Comparison of ENCODE assay signal across 13 cellular contexts in the genomic region with DNA sequence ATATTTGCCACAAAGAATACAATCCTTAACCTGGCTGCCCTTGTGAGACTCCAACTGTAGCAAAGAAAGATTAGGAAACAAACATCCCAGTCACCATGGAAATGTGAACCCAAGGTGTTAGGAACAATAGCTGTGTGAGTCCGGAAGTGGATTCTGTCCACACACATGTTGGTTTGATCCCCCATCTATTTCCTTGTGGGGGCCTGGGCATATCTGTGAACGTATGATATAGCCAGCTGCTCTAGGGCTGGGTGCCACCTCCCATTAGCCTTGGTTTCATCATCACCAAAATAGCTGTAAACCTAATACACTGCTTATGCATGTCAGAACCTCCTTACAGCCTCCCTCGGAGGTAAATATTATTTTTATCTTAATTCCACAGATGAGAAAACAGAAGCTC. TPM values are rescaled to one million over a fixed set of nuclear protein-coding genes. Genes with fewer than 3 reads are reported as not detected.
DNase-seq lines count a peak whose midpoint lies in the region; ATAC-seq and TF ChIP-seq lines count a peak whose summit lies in the region.
"Had no signal": no experiment of that assay in that cellular context is flagged by ENCODE, and none has a peak within 500 bp of the region (broad histone marks: within the 10 kb centered on the region; RNA-seq: fewer than 3 reads in every experiment).

No MANE protein-coding gene starts in this region.

- CTCF ChIA-PET in AG04450 (lab: Charles Lee), result interaction anchor here (0.7 to 1.4 kb wide), 2 partner anchors 24 to 182 kb away, joined by 3 read pairs; no protein-coding TSS in a partner anchor
- CTCF ChIA-PET in HEK293 (lab: Yijun Ruan, JAX), result interaction anchor here (0.7 to 1.1 kb wide), 3 partner anchors 24 to 50 kb away, joined by 3 read pairs; no protein-coding TSS in a partner anchor

- peaks cover 48 to 73% of the 10 kb centered on the region in 2 donors for H3K4me1 Mint-ChIP-seq in natural killer cell treated with Interleukin-12 subunit alpha and Interleukin-12 subunit beta and Interleukin-15 and Interleukin-18, amount 100 ng/mL, for 72 hours (ENCODE audit: low read depth in 2 of 2)
- H3K4me1 Mint-ChIP-seq in GM23338, result peaks cover 22% of the 10 kb centered on the region

- no peak for ATAC-seq in natural killer cell treated with Interleukin-12 subunit alpha and Interleukin-12 subunit beta and Interleukin-15 and Interleukin-18, amount 100 ng/mL, for 72 hours
- ATAC-seq in HG03280 (IDR thresholded peaks at IDR 0.05; ENCODE audit: unreplicated experiment) (no peak), GM23338 (no peak)
- ATAC-seq: HCT116, K562 had no signal

- no peaks in the 10 kb centered on the region for H3K9me3 Mint-ChIP-seq in natural killer cell treated with Interleukin-12 subunit alpha and Interleukin-12 subunit beta and Interleukin-15 and Interleukin-18, amount 100 ng/mL, for 72 hours
- peaks cover 15% of the 10 kb centered on the region for H3K9me3 Mint-ChIP-seq in GM23338

- peak overlapping the region; percentile 83 for H3K4me3 Mint-ChIP-seq in natural killer cell treated with Interleukin-12 subunit alpha and Interleukin-12 subunit beta and Interleukin-15 and Interleukin-18, amount 100 ng/mL, for 72 hours
- H3K4me3 Mint-ChIP-seq in GM23338, result no peak overlapping the region
- H3K4me3 Mint-ChIP-seq: CD4-positive, alpha-beta T cell had no signal

- no peak overlapping the region for H2AFZ ChIP-seq in GM23338

- H3K4me3 ChIP-seq in AG04450 (ENCODE audit: low read depth, low read length) (no peak overlapping the region), HEK293 (ENCODE audit: low read depth, low read length) (no peak overlapping the region), GM23338 (no peak overlapping the region)
- H3K4me3 ChIP-seq: K562 had no signal

- no peaks in the 10 kb centered on the region for H3K79me2 ChIP-seq in GM23338 (replicated peaks; ENCODE audit: insufficient read depth)

- peak overlapping the region; percentile 78 to 88 for H3K27ac Mint-ChIP-seq in natural killer cell treated with Interleukin-12 subunit alpha and Interleukin-12 subunit beta and Interleukin-15 and Interleukin-18, amount 100 ng/mL, for 72 hours
- no peak overlapping the region for H3K27ac Mint-ChIP-seq in GM23338

- no peaks in the 10 kb centered on the region for H3K9me2 ChIP-seq in GM23338 (ENCODE audit: insufficient read depth)

- H3K36me3 ChIP-seq in HEK293 (ENCODE audit: control insufficient read depth in 2 of 2, insufficient read depth in 1 of 2, low read length in 2 of 2) (no peaks in the 10 kb centered on the region), GM23338 (ENCODE audit: insufficient read depth) (no peaks in the 10 kb centered on the region)

- H3K9me3 ChIP-seq in AG04450 (ENCODE audit: control insufficient read depth, insufficient read depth, low read length) (no peaks in the 10 kb centered on the region), HEK293 (ENCODE audit: control insufficient read depth, insufficient read depth, low read depth, low read length) (no peaks in the 10 kb centered on the region)

- DNase-seq in AG04450 (ENCODE audit: low read depth, low spot score) (no peak), dermis microvascular lymphatic vessel endothelial cell (ENCODE audit: low read depth in 2 of 2) (peak; percentile 96 to 99), NOMO-1 treated with dmso at 0.1 percent for 144 hours (lab: John Stamatoyannopoulos, UW; ENCODE audit: unreplicated experiment) (no peak), NCI-H2227 (lab: John Stamatoyannopoulos, UW; ENCODE audit: unreplicated experiment) (no peak), GM23338 (ENCODE audit: low spot score) (no peak)
- no peak for DNase-seq in natural killer cell treated with Interleukin-12 subunit alpha and Interleukin-12 subunit beta and Interleukin-15 and Interleukin-18, amount 100 ng/mL, for 72 hours (ENCODE audit: low spot score)
- DNase-seq: CD4-positive, alpha-beta T cell; glutamatergic neuron; NCI-H1930 had no signal

- TF ChIP-seq CTCF in AG04450 (IDR thresholded peaks at IDR 0.05; ENCODE audit: low read depth, low read length) (no peak), HEK293 (tag by site-specific recombination; IDR thresholded peaks at IDR 0.05) (no peak), GM23338 (conservative IDR thresholded peaks at IDR 0.05; ENCODE audit: low read depth in 2 of 2) (no peak)

- H3K27me3 ChIP-seq in AG04450 (ENCODE audit: control insufficient read depth, insufficient read depth, low read length) (no peaks in the 10 kb centered on the region), GM23338 (ENCODE audit: insufficient read depth) (no peaks in the 10 kb centered on the region)

- H4K20me1 ChIP-seq in GM23338 (replicated peaks; ENCODE audit: insufficient read depth), result no peaks in the 10 kb centered on the region

- peaks cover 6% of the 10 kb centered on the region for H3K36me3 Mint-ChIP-seq in natural killer cell treated with Interleukin-12 subunit alpha and Interleukin-12 subunit beta and Interleukin-15 and Interleukin-18, amount 100 ng/mL, for 72 hours
- no peaks in the 10 kb centered on the region for H3K36me3 Mint-ChIP-seq in GM23338 (ENCODE audit: low read depth)

- H3F3A ChIP-seq in GM23338 (replicated peaks; ENCODE audit: low read depth), result no peaks in the 10 kb centered on the region

- POLR2A ChIA-PET in AG04450 (lab: Yijun Ruan, JAX), result interaction anchor here (0.6 to 1.4 kb wide), 5 partner anchors 13 to 233 kb away, joined by 3 to 11 read pairs (median 4); no protein-coding TSS in a partner anchor
- POLR2A ChIA-PET in HEK293 (lab: Yijun Ruan, JAX), result no interaction called here

- no peaks in the 10 kb centered on the region for H3K27me3 Mint-ChIP-seq in natural killer cell treated with Interleukin-12 subunit alpha and Interleukin-12 subunit beta and Interleukin-15 and Interleukin-18, amount 100 ng/mL, for 72 hours
- peaks cover 9% of the 10 kb centered on the region for H3K27me3 Mint-ChIP-seq in GM23338 (ENCODE audit: insufficient read depth, low read depth, poor library complexity)
- H3K27me3 Mint-ChIP-seq: CD4-positive, alpha-beta T cell had no signal

- H3K27ac ChIP-seq in AG04450 (ENCODE audit: low read depth, low read length) (peak overlapping the region; percentile 80), HEK293 (ENCODE audit: extremely low read depth, low read depth, low read length) (no peak overlapping the region), GM23338 (ENCODE audit: low read depth) (no peak overlapping the region)

- H3K4me1 ChIP-seq in HEK293 (ENCODE audit: control insufficient read depth, insufficient read depth, low read length) (0 out of 2 replicates have a peak, but pooled peaks cover 5% of the 10 kb centered on the region), GM23338 (ENCODE audit: insufficient read depth) (peaks cover 20% of the 10 kb centered on the region)

- no peak overlapping the region for H3K4me2 ChIP-seq in GM23338

TF ChIP-seq in HEK293, 187 proteins besides CTCF, POLR2A, EP300 and RAD21:
- 0 out of 2 replicates have a peak, but pooled peaks have one; percentile 38 for TF ChIP-seq KLF1 (tag by site-specific recombination; IDR thresholded peaks at IDR 0.05)
- TF ChIP-seq WT1 (tag by site-specific recombination; IDR thresholded peaks at IDR 0.05), result peak; percentile 85
- no peak for TF ChIP-seq ZNF544 (tag by site-specific recombination; IDR thresholded peaks at IDR 0.05)
- 0 out of 2 replicates have a peak, but pooled peaks have one; percentile 32 for TF ChIP-seq KLF17 (tag by site-specific recombination; IDR thresholded peaks at IDR 0.05)
- no peak for TF ChIP-seq ZNF394 (tag by site-specific recombination; IDR thresholded peaks at IDR 0.05; ENCODE audit: borderline replicate concordance)

RNA-seq across cellular contexts. Expression of gene GRK5, which starts 26.4 kb away (rescaled TPM):
- polyA plus RNA-seq in AG04450 (2011; rRNA removed) (27.6 and 29.3 TPM in 2 replicates), GM23338 (2016; fragmentation: Nextera tagmentation; extraction: Ambion mirVana) (0.50 and 0.53 TPM in 2 replicates)
- polyA minus RNA-seq in AG04450 (2011; rRNA and poly(A)+ RNA removed), result 20.3 and 24.3 TPM in 2 replicates
- 28.0 and 35.9 TPM in 2 replicates for total RNA-seq in dermis microvascular lymphatic vessel endothelial cell
- total RNA-seq in natural killer cell treated with Interleukin-12 subunit alpha and Interleukin-12 subunit beta and Interleukin-15 and Interleukin-18, amount 100 ng/mL, for 72 hours, result 10 to 100 TPM; 11.1 to 16.2 TPM
- total RNA-seq in GM23338 (2014; rRNA removed; shearing (Covaris generic)), result 0.74 and 2.0 TPM in 2 replicates

RNA-seq across cellular contexts. Expression of gene PRDX3, which starts 55.2 kb away (rescaled TPM):
- polyA plus RNA-seq in AG04450 (2011; rRNA removed) (296 and 373 TPM in 2 replicates), GM23338 (2016; fragmentation: Nextera tagmentation; extraction: Ambion mirVana) (262 and 275 TPM in 2 replicates)
- 122 and 138 TPM in 2 replicates for polyA minus RNA-seq in AG04450 (2011; rRNA and poly(A)+ RNA removed)
- 160 and 235 TPM in 2 replicates for total RNA-seq in dermis microvascular lymphatic vessel endothelial cell
- total RNA-seq in natural killer cell treated with Interleukin-12 subunit alpha and Interleukin-12 subunit beta and Interleukin-15 and Interleukin-18, amount 100 ng/mL, for 72 hours, result 100 to 1,000 TPM; 137 to 144 TPM
- 285 and 314 TPM in 2 replicates for total RNA-seq in GM23338 (2014; rRNA removed; shearing (Covaris generic))

Comparison
In these comparisons a context has a peak if more than half of its experiments do, and no peak if none do; other contexts are left out.
1. DNase-seq: peak in dermis microvascular lymphatic vessel endothelial cell (2 of 2); none in AG04450 (single experiment), natural killer cell treated with Interleukin-12 subunit alpha and Interleukin-12 subunit beta and Interleukin-15 and Interleukin-18, amount 100 ng/mL, for 72 hours (single experiment), NOMO-1 treated with dmso at 0.1 percent for 144 hours (single experiment), NCI-H2227 (single experiment) and GM23338 (single experiment).